In the genomic region with DNA sequence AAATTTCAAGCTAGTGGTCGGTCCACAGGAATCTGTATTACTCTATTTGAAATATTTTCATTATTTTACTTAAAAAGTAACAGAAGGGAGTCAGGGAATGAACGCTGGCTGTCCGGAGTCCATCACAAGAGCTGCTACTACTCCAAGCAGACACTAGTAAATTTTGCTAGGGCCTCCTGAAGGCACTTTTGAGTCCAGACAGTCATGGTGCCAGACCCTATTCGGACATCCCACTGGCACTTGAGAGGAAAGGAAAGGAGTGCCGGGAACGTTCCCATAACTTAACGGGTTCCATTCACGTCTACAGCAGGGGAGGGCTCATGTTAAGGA, we compare ENCODE assay signal across 8 cellular contexts. TPM values are rescaled to one million over a fixed set of nuclear protein-coding genes. Genes with fewer than 3 reads are reported as not detected.
A peak's percentile ranks its signal among the peaks of the same experiment; 100 is the strongest.
DNase-seq lines count a peak whose midpoint lies in the region; ATAC-seq, FAIRE-seq and TF ChIP-seq lines count a peak whose summit lies in the region.

No MANE protein-coding gene starts in this region.

- peaks cover 18% of the 10 kb centered on the region for H3K79me2 ChIP-seq in keratinocyte (ENCODE audit: control insufficient read depth, insufficient read depth, low read length)

- peak overlapping the region; percentile 96 for H3K27ac Mint-ChIP-seq in activated CD8-positive, alpha-beta T cell treated with anti-CD3 and anti-CD28 coated beads, Interleukin-2, amount 10 ng/mL, durations not matched to agents 7 days and 5 days

- no peak for DNase-seq in activated CD8-positive, alpha-beta T cell treated with anti-CD3 and anti-CD28 coated beads, Interleukin-2, amount 10 ng/mL, durations not matched to agents 7 days and 5 days
- DNase-seq in keratinocyte (ENCODE audit: low read depth, low spot score), result peak; percentile 13
- DNase-seq in GM13976 (ENCODE audit: low spot score), result no peak
- no peak for DNase-seq in NCI-H2171 (lab: John Stamatoyannopoulos, UW)
- no peak for DNase-seq in hippocampal formation (lab: John Stamatoyannopoulos, UW)

- H4K20me1 ChIP-seq in BLaER1, result peaks cover 40% of the 10 kb centered on the region
- no peaks in the 10 kb centered on the region for H4K20me1 ChIP-seq in keratinocyte (ENCODE audit: control insufficient read depth, extremely low read depth, insufficient read depth, low read length)

- H3K27ac ChIP-seq in BLaER1, result peak overlapping the region; percentile 75
- peak overlapping the region; percentile 81 for H3K27ac ChIP-seq in HEK293 (ENCODE audit: extremely low read depth, low read depth, low read length)
- H3K27ac ChIP-seq in keratinocyte (ENCODE audit: control insufficient read depth, insufficient read depth, low read length), result peak overlapping the region; percentile 94
- H3K27ac ChIP-seq in thymus (ENCODE audit: low read depth), result peak overlapping the region; percentile 98

- H3K36me3 ChIP-seq in BLaER1 (peaks cover 12% of the 10 kb centered on the region; the same call in 1 of the 2 replicates), HEK293 (ENCODE audit: control insufficient read depth in 2 of 2, insufficient read depth in 1 of 2, low read length in 2 of 2) (peaks cover 0 to 5% of the 10 kb centered on the region in 2 experiments; a peak in 2 of 3 replicates), keratinocyte (ENCODE audit: control insufficient read depth in 2 of 2, extremely low read depth in 1 of 2, insufficient read depth in 2 of 2, low read length in 2 of 2) (no peaks in the 10 kb centered on the region), thymus (ENCODE audit: control insufficient read depth, insufficient read depth) (no peaks in the 10 kb centered on the region)

- peak overlapping the region; percentile 82 for H3K4me3 Mint-ChIP-seq in activated CD8-positive, alpha-beta T cell treated with anti-CD3 and anti-CD28 coated beads, Interleukin-2, amount 10 ng/mL, durations not matched to agents 7 days and 5 days

- in situ Hi-C loops in GM13976 (cut with MboI; ENCODE audit: low sequenced_read_pairs, unreplicated experiment), result no loop called here

- no peak for FAIRE-seq in keratinocyte (lab: Jason Lieb, UNC)

- no peak for ATAC-seq in activated CD8-positive, alpha-beta T cell treated with anti-CD3 and anti-CD28 coated beads, Interleukin-2, amount 10 ng/mL, durations not matched to agents 7 days and 5 days

- dilution Hi-C loops in keratinocyte (cut with MboI; ENCODE audit: extremely low pct_ligation_motif_present, low sequenced_read_pairs), result no loop called here

- POLR2A ChIA-PET in HEK293 (lab: Yijun Ruan, JAX), result interaction anchor here (0.5 to 1.7 kb wide), 4 partner anchors 85 to 391 kb away, joined by 4 to 5 read pairs (median 4); no protein-coding TSS in a partner anchor
- POLR2A ChIA-PET in activated CD8-positive, alpha-beta T cell treated with anti-CD3 and anti-CD28 coated beads, Interleukin-2, amount 10 ng/mL, durations not matched to agents 7 days and 5 days (lab: Charles Lee), result interaction anchor here (0.6 to 1.0 kb wide), 3 partner anchors 65 to 314 kb away, joined by 3 to 4 read pairs (median 3); a partner anchor contains a TSS

- TF ChIP-seq CTCF in HEK293 (tag by site-specific recombination; IDR thresholded peaks at IDR 0.05) (no peak), keratinocyte (optimal IDR thresholded peaks at IDR 0.05 in 1 of 3, IDR thresholded peaks at IDR 0.05 in 1 of 3, conservative IDR thresholded peaks at IDR 0.05 in 1 of 3; ENCODE audit: extremely low read depth in 1 of 3, insufficient read depth in 2 of 3, low read length in 3 of 3) (no peak), GM13976 (IDR thresholded peaks at IDR 0.05; ENCODE audit: borderline replicate concordance, control extremely low read depth, extremely low read depth, insufficient read depth, missing control alignments) (no peak)

- H3K4me2 ChIP-seq in BLaER1 (peak overlapping the region; percentile 79), keratinocyte (ENCODE audit: control insufficient read depth, extremely low read depth, insufficient read depth, low read depth, low read length) (peak overlapping the region; percentile 96)

- H3K9me3 ChIP-seq in BLaER1, result no peaks in the 10 kb centered on the region
- no peaks in the 10 kb centered on the region for H3K9me3 ChIP-seq in HEK293 (ENCODE audit: control insufficient read depth, insufficient read depth, low read depth, low read length)
- no peaks in the 10 kb centered on the region for H3K9me3 ChIP-seq in keratinocyte (ENCODE audit: control insufficient read depth, low read depth, low read length)
- H3K9me3 ChIP-seq in thymus (ENCODE audit: control insufficient read depth), result no peaks in the 10 kb centered on the region

- no peaks in the 10 kb centered on the region for H3K27me3 Mint-ChIP-seq in activated CD8-positive, alpha-beta T cell treated with anti-CD3 and anti-CD28 coated beads, Interleukin-2, amount 10 ng/mL, durations not matched to agents 7 days and 5 days (ENCODE audit: low read depth)

- H3K36me3 Mint-ChIP-seq in activated CD8-positive, alpha-beta T cell treated with anti-CD3 and anti-CD28 coated beads, Interleukin-2, amount 10 ng/mL, durations not matched to agents 7 days and 5 days (ENCODE audit: low read depth), result peaks cover 22% of the 10 kb centered on the region

- H3K4me1 Mint-ChIP-seq in activated CD8-positive, alpha-beta T cell treated with anti-CD3 and anti-CD28 coated beads, Interleukin-2, amount 10 ng/mL, durations not matched to agents 7 days and 5 days (ENCODE audit: low read depth), result peaks cover 47% of the 10 kb centered on the region

- no peaks in the 10 kb centered on the region for H3K9me1 ChIP-seq in keratinocyte (ENCODE audit: control insufficient read depth, extremely low read depth, insufficient read depth, low read length)

- H3K4me1 ChIP-seq in BLaER1 (peaks cover 57% of the 10 kb centered on the region), HEK293 (ENCODE audit: control insufficient read depth, insufficient read depth, low read length) (peaks cover 5% of the 10 kb centered on the region), keratinocyte (ENCODE audit: control insufficient read depth, extremely low read depth, insufficient read depth, low read length) (peaks cover 15% of the 10 kb centered on the region), thymus (ENCODE audit: control insufficient read depth, insufficient read depth, low read length) (peaks cover 15% of the 10 kb centered on the region)

- H2AFZ ChIP-seq in keratinocyte (ENCODE audit: control insufficient read depth, low read length), result peak overlapping the region; percentile 88

- H3K9ac ChIP-seq in BLaER1 (peak overlapping the region; percentile 88), keratinocyte (ENCODE audit: control insufficient read depth, extremely low read depth, insufficient read depth, low read length) (peak overlapping the region; percentile 92)

- WGBS in thymus, result 21% methylated on average over 8 of the region's 8 CpGs

- CTCF ChIA-PET in HEK293 (lab: Yijun Ruan, JAX), result interaction anchor here (0.7 to 1.1 kb wide), 3 partner anchors 11 to 1941 kb away, joined by 3 to 7 read pairs (median 4); no protein-coding TSS in a partner anchor
- CTCF ChIA-PET in activated CD8-positive, alpha-beta T cell treated with anti-CD3 and anti-CD28 coated beads, Interleukin-2, amount 10 ng/mL, durations not matched to agents 7 days and 5 days (lab: Charles Lee), result interaction anchor here (0.7 to 3.6 kb wide), 4 partner anchors 12 to 263 kb away, joined by 3 to 44 read pairs (median 21); no protein-coding TSS in a partner anchor

- H3K27me3 ChIP-seq in BLaER1 (no peaks in the 10 kb centered on the region), keratinocyte (ENCODE audit: control insufficient read depth, extremely low read depth, insufficient read depth, low read length) (no peaks in the 10 kb centered on the region), thymus (ENCODE audit: control insufficient read depth, insufficient read depth) (no peaks in the 10 kb centered on the region)

- H3K4me3 ChIP-seq in BLaER1, result peak overlapping the region; percentile 86
- H3K4me3 ChIP-seq in HEK293 (ENCODE audit: low read depth, low read length), result peak overlapping the region; percentile 71
- peak overlapping the region; percentile 72 to 88 (median 83) for H3K4me3 ChIP-seq in keratinocyte (ENCODE audit: control insufficient read depth in 2 of 3, extremely low read depth in 1 of 3, insufficient read depth in 2 of 3, low read depth in 1 of 3, low read length in 3 of 3)
- peak overlapping the region; percentile 63 for H3K4me3 ChIP-seq in thymus (ENCODE audit: low read length)

- no peaks in the 10 kb centered on the region for H3K9me3 Mint-ChIP-seq in activated CD8-positive, alpha-beta T cell treated with anti-CD3 and anti-CD28 coated beads, Interleukin-2, amount 10 ng/mL, durations not matched to agents 7 days and 5 days (ENCODE audit: insufficient read depth)

TF ChIP-seq in HEK293, 187 proteins besides CTCF, POLR2A, EP300 and RAD21:
- TF ChIP-seq ZNF76 (tag by site-specific recombination; IDR thresholded peaks at IDR 0.05; ENCODE audit: borderline replicate concordance, low read depth), result peak; percentile 84
- TF ChIP-seq ZNF837 (tag by site-specific recombination; IDR thresholded peaks at IDR 0.05), result no peak

RNA-seq across cellular contexts. Expression of a gene that starts 0.6 kb away (rescaled TPM):
- 10 to 100 TPM; 25.4 to 31.6 TPM for total RNA-seq in activated CD8-positive, alpha-beta T cell treated with anti-CD3 and anti-CD28 coated beads, Interleukin-2, amount 10 ng/mL, durations not matched to agents 7 days and 5 days
- polyA plus RNA-seq in keratinocyte (3.9 to 7.5 TPM (median 4.1 TPM) in 3 replicates), thymus (19.8 TPM)
- polyA plus RNA-seq in keratinocyte (2011; ENCODE audit: low read depth), result 5.0 TPM
- polyA plus RNA-seq in keratinocyte (2011; cell fraction: cytosol; rRNA removed), result 4.4 and 6.4 TPM in 2 replicates
- polyA plus RNA-seq in keratinocyte (2011; cell fraction: nucleus; rRNA removed), result 3.8 and 6.0 TPM in 2 replicates
- 4.7 and 4.9 TPM in 2 replicates for polyA plus RNA-seq in keratinocyte (2012; ENCODE audit: low replicate concordance)
- 1.9 to 6.5 TPM (median 2.4 TPM) in 3 replicates for polyA minus RNA-seq in keratinocyte
- polyA minus RNA-seq in keratinocyte (2011; cell fraction: cytosol; rRNA and poly(A)+ RNA removed), result 2.9 TPM
- polyA minus RNA-seq in keratinocyte (2011; cell fraction: nucleus; rRNA and poly(A)+ RNA removed), result 1.4 and 5.6 TPM in 2 replicates
